ENCODE assay signal across 8 cellular contexts in the genomic region with DNA sequence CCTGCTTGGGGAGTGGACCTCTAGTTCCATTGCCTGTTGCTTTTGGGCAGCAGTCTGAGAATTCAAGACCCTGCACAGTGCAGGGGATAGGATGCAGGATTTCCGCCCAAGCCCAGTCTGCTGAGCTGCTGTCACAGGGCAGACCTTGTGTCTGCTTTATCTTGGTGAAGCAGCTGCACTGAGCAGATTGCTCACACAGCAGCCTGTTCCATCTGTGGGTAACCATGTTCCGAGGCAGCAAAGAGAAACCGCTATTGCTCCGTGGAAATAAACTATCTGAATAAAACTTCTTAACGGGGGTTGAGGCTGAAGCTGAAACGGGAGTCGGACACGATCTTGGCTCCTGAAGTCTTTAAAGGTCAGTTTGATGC.
DNase-seq lines count a peak whose midpoint lies in the region; ATAC-seq and TF ChIP-seq lines count a peak whose summit lies in the region.

No MANE protein-coding gene starts in this region.

- peaks cover 58% of the 10 kb centered on the region for H3K4me1 ChIP-seq in Karpas-422 (ENCODE audit: low read length)
- peaks cover 23% of the 10 kb centered on the region for H3K4me1 ChIP-seq in HAP-1

- H3K27ac ChIP-seq in Karpas-422 (ENCODE audit: low read length) (peak overlapping the region; percentile 81), skin epidermis (peak overlapping the region in 19 of 21 experiments; percentile 70 to 92 (median 84))

- no peaks in the 10 kb centered on the region for H3K27me3 ChIP-seq in Karpas-422 (ENCODE audit: low read length)
- no peaks in the 10 kb centered on the region for H3K27me3 ChIP-seq in HAP-1 (ENCODE audit: low read depth)

- H3K4me3 ChIP-seq in AG10803 (ENCODE audit: low read length) = peak overlapping the region; percentile 34
- 0 out of 2 replicates have a peak overlapping the region, but pooled peaks have one; percentile 39 for H3K4me3 ChIP-seq in Karpas-422 (ENCODE audit: low read length)
- H3K4me3 ChIP-seq in skin epidermis = peak overlapping the region; percentile 3 to 35 (median 29)
- H3K4me3 ChIP-seq in HAP-1 = no peak overlapping the region

- peak; percentile 36 for ATAC-seq in GM19463 (IDR thresholded peaks at IDR 0.05; ENCODE audit: unreplicated experiment)
- ATAC-seq in Right ventricle myocardium inferior = peak; percentile 60
- no peak for ATAC-seq in HG03457 (IDR thresholded peaks at IDR 0.05; ENCODE audit: unreplicated experiment)

- peaks cover 77% of the 10 kb centered on the region for H3K79me2 ChIP-seq in Karpas-422 (ENCODE audit: low read length)

- TF ChIP-seq CTCF in AG10803 (conservative IDR thresholded peaks at IDR 0.05; ENCODE audit: low read length) = no peak

- H3K36me3 ChIP-seq in Karpas-422 (ENCODE audit: insufficient read depth, low read length) (peaks cover 19% of the 10 kb centered on the region; the same call in 1 of the 2 replicates), HAP-1 (replicated peaks) (peaks cover 29% of the 10 kb centered on the region)

- H3K9me2 ChIP-seq in Karpas-422 (replicated peaks; ENCODE audit: insufficient read depth, low read length) = no peaks in the 10 kb centered on the region

- in situ Hi-C loops in HAP-1 (cut with MboI; ENCODE audit: low sequenced_read_pairs) = no loop called here

- H2AFZ ChIP-seq in Karpas-422 (ENCODE audit: low read length) = no peak overlapping the region

- H3K9me3 ChIP-seq in Karpas-422 (ENCODE audit: low read length) = no peaks in the 10 kb centered on the region
- H3K9me3 ChIP-seq in HAP-1 = no peaks in the 10 kb centered on the region; the same call in 1 of the 2 replicates

- DNase-seq in AG10803 (ENCODE audit: low read depth) (peak; percentile 25), Karpas-422 (no peak), Right ventricle myocardium inferior (ENCODE audit: missing footprints) (peak; percentile 78), HAP-1 (ENCODE audit: low spot score in 2 of 2) (no peak)
- peak; percentile 71 for DNase-seq in activated T-cell treated with anti-CD3 and anti-CD28 coated beads, Interleukin-2, amount 50 U/mL, for 1 hour

- no peaks in the 10 kb centered on the region for H4K20me1 ChIP-seq in Karpas-422 (ENCODE audit: insufficient read depth, low read depth, low read length)

- intact Hi-C loops in Right ventricle myocardium inferior (cut with DNase I) = loop anchor here (2.0 to 5.0 kb wide), 6 partner anchors 35 to 252 kb away; no protein-coding TSS in a partner anchor

- peak overlapping the region; percentile 66 for H3K4me2 ChIP-seq in Karpas-422 (ENCODE audit: low read depth, low read length, poor library complexity, severe bottlenecking)

- peak overlapping the region; percentile 47 for H3K9ac ChIP-seq in Karpas-422 (ENCODE audit: low read length)

Comparison
In these comparisons a context has a peak if more than half of its experiments do, and no peak if none do; other contexts are left out.
1. DNase-seq: peak in AG10803 (single experiment), activated T-cell treated with anti-CD3 and anti-CD28 coated beads, Interleukin-2, amount 50 U/mL, for 1 hour (single experiment) and Right ventricle myocardium inferior (single experiment); none in Karpas-422 (single experiment) and HAP-1 (0 of 2).